In the genomic region with DNA sequence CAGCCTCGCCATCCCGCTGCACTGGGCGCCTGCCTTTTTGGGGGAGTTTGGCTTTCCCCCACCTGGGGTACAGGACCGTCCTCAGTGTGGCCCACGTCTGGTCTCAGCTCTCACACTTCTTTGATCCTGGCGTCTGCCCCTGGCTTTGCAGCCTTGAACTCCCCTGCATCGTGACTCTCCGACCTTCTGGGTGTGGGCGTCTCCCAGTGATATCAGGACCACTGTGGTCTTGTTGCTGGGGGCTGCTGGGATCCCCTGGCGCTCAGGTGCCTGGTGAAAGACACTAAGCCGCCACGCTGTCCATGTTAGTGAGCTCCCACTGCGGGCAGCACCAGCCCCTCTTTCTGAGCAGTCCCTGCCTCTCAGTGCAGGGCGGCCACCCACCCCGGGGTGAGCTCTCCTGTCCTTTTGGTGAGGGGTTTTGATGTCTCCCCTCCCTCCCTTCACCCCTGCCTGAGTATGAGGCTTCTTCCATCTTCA, we compare ENCODE assay signal across 8 cellular contexts. TPM values are rescaled to one million over a fixed set of nuclear protein-coding genes. Genes with fewer than 3 reads are reported as not detected.
A peak's percentile ranks its signal among the peaks of the same experiment; 100 is the strongest.
DNase-seq lines count a peak whose midpoint lies in the region; ATAC-seq, FAIRE-seq and TF ChIP-seq lines count a peak whose summit lies in the region.

No MANE protein-coding gene starts in this region.

- no peak for DNase-seq in CD8-positive, alpha-beta T cell
- no peak for DNase-seq in SJCRH30
- no peak for DNase-seq in endodermal cell
- DNase-seq in ovary = no peak
- DNase-seq in epidermal melanocyte (ENCODE audit: insufficient read length, low spot score) = no peak
- DNase-seq in HTR-8/SVneo (ENCODE audit: insufficient read length, low spot score) = no peak

- no peaks in the 10 kb centered on the region for H3K9me3 Mint-ChIP-seq in CD8-positive, alpha-beta T cell
- peaks cover 6% of the 10 kb centered on the region for H3K9me3 Mint-ChIP-seq in endodermal cell

- POLR2A ChIA-PET in CD8-positive, alpha-beta T cell (lab: Charles Lee) = interaction anchor here (0.9 to 3.7 kb wide), 4 partner anchors 11 to 51 kb away, joined by 6 to 67 read pairs (median 40); a partner anchor contains a TSS

- H3K27ac Mint-ChIP-seq in CD8-positive, alpha-beta T cell = peak overlapping the region; percentile 93
- H3K27ac Mint-ChIP-seq in endodermal cell = peak overlapping the region; percentile 94

- peaks cover 17% of the 10 kb centered on the region for H3K36me3 ChIP-seq in CD8-positive, alpha-beta T cell (ENCODE audit: insufficient read depth, low read length)
- H3K36me3 ChIP-seq in SJCRH30 = peaks cover 22% of the 10 kb centered on the region
- H3K36me3 ChIP-seq in endodermal cell (ENCODE audit: control insufficient read depth, insufficient read depth, low read length) = peaks cover 44% of the 10 kb centered on the region
- H3K36me3 ChIP-seq in ovary = no peaks in the 10 kb centered on the region

- FAIRE-seq in HTR-8/SVneo (lab: Jason Lieb, UNC) = no peak

- peak overlapping the region; percentile 55 for H3K4me3 ChIP-seq in CD8-positive, alpha-beta T cell (ENCODE audit: low read depth, low read length)
- H3K4me3 ChIP-seq in SJCRH30 = peak overlapping the region; percentile 83
- H3K4me3 ChIP-seq in endodermal cell (ENCODE audit: low read length) = peak overlapping the region; percentile 86
- H3K4me3 ChIP-seq in ovary = peak overlapping the region; percentile 100

- peaks cover 41% of the 10 kb centered on the region for H3K36me3 Mint-ChIP-seq in CD8-positive, alpha-beta T cell
- H3K36me3 Mint-ChIP-seq in endodermal cell (ENCODE audit: low read depth) = peaks cover 31% of the 10 kb centered on the region

- no peaks in the 10 kb centered on the region for H3K27me3 ChIP-seq in CD8-positive, alpha-beta T cell (ENCODE audit: insufficient read depth, low read length)
- H3K27me3 ChIP-seq in SJCRH30 = no peaks in the 10 kb centered on the region
- H3K27me3 ChIP-seq in endodermal cell (ENCODE audit: control insufficient read depth, insufficient read depth, low read length, poor library complexity, severe bottlenecking) = no peaks in the 10 kb centered on the region
- no peaks in the 10 kb centered on the region for H3K27me3 ChIP-seq in ovary

- TF ChIP-seq EP300 in ovary (IDR thresholded peaks at IDR 0.05) = no peak

- no peaks in the 10 kb centered on the region for H3K27me3 Mint-ChIP-seq in CD8-positive, alpha-beta T cell (ENCODE audit: low read depth)
- H3K27me3 Mint-ChIP-seq in endodermal cell (ENCODE audit: insufficient read depth) = no peaks in the 10 kb centered on the region

- peak overlapping the region; percentile 88 for H3K4me3 Mint-ChIP-seq in CD8-positive, alpha-beta T cell
- H3K4me3 Mint-ChIP-seq in endodermal cell = peak overlapping the region; percentile 86

- H3K4me1 Mint-ChIP-seq in CD8-positive, alpha-beta T cell (ENCODE audit: low read depth) = peaks cover 51% of the 10 kb centered on the region
- H3K4me1 Mint-ChIP-seq in endodermal cell = peaks cover 31% of the 10 kb centered on the region

- H3K9me3 ChIP-seq in CD8-positive, alpha-beta T cell (ENCODE audit: low read length) = no peaks in the 10 kb centered on the region
- no peaks in the 10 kb centered on the region for H3K9me3 ChIP-seq in SJCRH30 (replicated peaks)
- H3K9me3 ChIP-seq in endodermal cell (ENCODE audit: control insufficient read depth, low read length) = peaks cover under 1% of the 10 kb centered on the region
- H3K9me3 ChIP-seq in ovary = no peaks in the 10 kb centered on the region

- TF ChIP-seq CTCF in CD8-positive, alpha-beta T cell (IDR thresholded peaks at IDR 0.05) = no peak
- no peak for TF ChIP-seq CTCF in endodermal cell (conservative IDR thresholded peaks at IDR 0.05)
- no peak for TF ChIP-seq CTCF in ovary (IDR thresholded peaks at IDR 0.05)

- CTCF ChIA-PET in CD8-positive, alpha-beta T cell (lab: Charles Lee) = interaction anchor here (0.9 to 2.1 kb wide), 4 partner anchors 12 to 29 kb away, joined by 3 to 5 read pairs (median 4); no protein-coding TSS in a partner anchor

- no peak for TF ChIP-seq POLR2A in ovary (IDR thresholded peaks at IDR 0.05)

- H3K9ac ChIP-seq in endodermal cell (ENCODE audit: extremely low read depth, low read length, poor library complexity, severe bottlenecking) = peak overlapping the region; percentile 98

- H3K4me1 ChIP-seq in CD8-positive, alpha-beta T cell (ENCODE audit: insufficient read depth, low read length) = peaks cover 33% of the 10 kb centered on the region
- no peaks in the 10 kb centered on the region for H3K4me1 ChIP-seq in SJCRH30
- H3K4me1 ChIP-seq in endodermal cell (ENCODE audit: control insufficient read depth, insufficient read depth, low read length) = peaks cover 11% of the 10 kb centered on the region
- peaks cover 4% of the 10 kb centered on the region for H3K4me1 ChIP-seq in ovary (ENCODE audit: insufficient read depth)

- 64 to 69% methylated on average over 14 to 15 of the region's 15 CpGs for WGBS in endodermal cell (ENCODE audit: insufficient coverage in 1 of 2, insufficient read length in 1 of 2), 2 experiments
- WGBS in ovary, 3 donors = 18 to 22% (median 18%) methylated on average over 15 of the region's 15 CpGs

- no peak for ATAC-seq in CD8-positive, alpha-beta T cell
- ATAC-seq in GM18909 (IDR thresholded peaks at IDR 0.05; ENCODE audit: poor library complexity, unreplicated experiment) (no peak), HG02884 (IDR thresholded peaks at IDR 0.05; ENCODE audit: unreplicated experiment) (no peak)

- no peak overlapping the region for H3K27ac ChIP-seq in CD8-positive, alpha-beta T cell (ENCODE audit: low read depth, low read length)
- H3K27ac ChIP-seq in SJCRH30 = no peak overlapping the region
- H3K27ac ChIP-seq in endodermal cell (ENCODE audit: low read depth, low read length) = no peak overlapping the region
- peak overlapping the region in 1 of 2 donors; percentile 77 for H3K27ac ChIP-seq in ovary

- intact Hi-C loops in CD8-positive, alpha-beta T cell (cut with DNase I, micrococcal nuclease) = loop anchor here in 1 of 2 experiments (5.0 kb wide), 1 partner anchor 323 kb away; a partner anchor contains a TSS
- intact Hi-C loops in ovary (cut with DNase I) = no loop called here

RNA-seq across cellular contexts. Expression of a gene that starts 1.3 kb away (rescaled TPM):
- 10 to 100 TPM; 30.8 to 42.3 TPM for total RNA-seq in CD8-positive, alpha-beta T cell
- total RNA-seq in SJCRH30 (2014; rRNA removed; shearing (Covaris generic)) = 27.5 and 27.6 TPM in 2 replicates
- total RNA-seq in endodermal cell (10 to 100 TPM; 78.9 to 82.7 TPM), ovary (10 to 100 TPM; 14.4 to 44.8 (median 41.6) TPM)
- 67.1 TPM for polyA plus RNA-seq in endodermal cell (2013, experiment 1 of 2)
- 58.6 TPM for polyA plus RNA-seq in endodermal cell (2013, experiment 2 of 2)
- 10 to 100 TPM; 30.9 to 65.6 TPM for polyA plus RNA-seq in ovary

RNA-seq across cellular contexts. Expression of a gene that starts 20.7 kb away (rescaled TPM):
- total RNA-seq in CD8-positive, alpha-beta T cell = 10 to 100 TPM; 15.5 to 15.8 TPM
- 5.6 and 6.8 TPM in 2 replicates for total RNA-seq in SJCRH30 (2014; rRNA removed; shearing (Covaris generic))
- 1 to 10 TPM; 3.6 to 4.0 TPM for total RNA-seq in endodermal cell
- polyA plus RNA-seq in endodermal cell (2013, experiment 1 of 2) = 7.7 TPM
- 6.5 TPM for polyA plus RNA-seq in endodermal cell (2013, experiment 2 of 2)
- 10 to 100 TPM in 1 of 7 donors, 1 to 10 TPM in 6; 6.4 to 11.1 (median 8.5) TPM for total RNA-seq in ovary
- 10 to 100 TPM in 1 of 2 donors, 1 to 10 TPM in 1; 5.2 to 14.0 TPM for polyA plus RNA-seq in ovary

RNA-seq across cellular contexts. Expression of a gene that starts 23.3 kb away (rescaled TPM):
- 10 to 100 TPM; 60.0 to 66.8 TPM for total RNA-seq in CD8-positive, alpha-beta T cell
- total RNA-seq in SJCRH30 (2014; rRNA removed; shearing (Covaris generic)) = 65.6 and 67.3 TPM in 2 replicates
- total RNA-seq in endodermal cell = 10 to 100 TPM; 79.0 to 85.5 TPM
- 59.6 TPM for polyA plus RNA-seq in endodermal cell (2013, experiment 1 of 2)
- polyA plus RNA-seq in endodermal cell (2013, experiment 2 of 2) = 51.4 TPM
- total RNA-seq in ovary = 10 to 100 TPM; 30.0 to 59.5 (median 48.8) TPM
- polyA plus RNA-seq in ovary = 10 to 100 TPM; 51.1 to 62.2 TPM

RNA-seq across cellular contexts. Expression of a gene that starts 23.4 kb away (rescaled TPM):
- 1 to 10 TPM; 7.8 to 8.2 TPM for total RNA-seq in CD8-positive, alpha-beta T cell
- total RNA-seq in SJCRH30 (2014; rRNA removed; shearing (Covaris generic)) = 10.0 and 10.3 TPM in 2 replicates
- total RNA-seq in endodermal cell (10 to 100 TPM; 19.5 to 21.6 TPM), ovary (10 to 100 TPM in 6 of 7 donors, 1 to 10 TPM in 1; 7.6 to 18.3 (median 12.8) TPM)
- 19.9 TPM for polyA plus RNA-seq in endodermal cell (2013, experiment 1 of 2)
- 19.7 TPM for polyA plus RNA-seq in endodermal cell (2013, experiment 2 of 2)
- polyA plus RNA-seq in ovary = 10 to 100 TPM in 1 of 2 donors, 1 to 10 TPM in 1; 2.4 to 14.1 TPM

RNA-seq across cellular contexts. Expression of a gene that starts 34.1 kb away (rescaled TPM):
- total RNA-seq in CD8-positive, alpha-beta T cell = not detected
- total RNA-seq in SJCRH30 (2014; rRNA removed; shearing (Covaris generic)) = not detected in 2 replicates
- total RNA-seq in endodermal cell (10 to 100 TPM; 32.7 to 46.6 TPM), ovary (100 to 1,000 TPM in 1 of 7 donors, 10 to 100 TPM in 1, 1 to 10 TPM in 3, under 1 TPM in 2; 0.45 to 103 (median 6.5) TPM)
- 0.82 TPM for polyA plus RNA-seq in endodermal cell (2013, experiment 1 of 2)
- 1.9 TPM for polyA plus RNA-seq in endodermal cell (2013, experiment 2 of 2)
- polyA plus RNA-seq in ovary = under 1 TPM; 0.79 to 0.87 TPM
